ENCODE assay signal across 23 cellular contexts in the genomic region with DNA sequence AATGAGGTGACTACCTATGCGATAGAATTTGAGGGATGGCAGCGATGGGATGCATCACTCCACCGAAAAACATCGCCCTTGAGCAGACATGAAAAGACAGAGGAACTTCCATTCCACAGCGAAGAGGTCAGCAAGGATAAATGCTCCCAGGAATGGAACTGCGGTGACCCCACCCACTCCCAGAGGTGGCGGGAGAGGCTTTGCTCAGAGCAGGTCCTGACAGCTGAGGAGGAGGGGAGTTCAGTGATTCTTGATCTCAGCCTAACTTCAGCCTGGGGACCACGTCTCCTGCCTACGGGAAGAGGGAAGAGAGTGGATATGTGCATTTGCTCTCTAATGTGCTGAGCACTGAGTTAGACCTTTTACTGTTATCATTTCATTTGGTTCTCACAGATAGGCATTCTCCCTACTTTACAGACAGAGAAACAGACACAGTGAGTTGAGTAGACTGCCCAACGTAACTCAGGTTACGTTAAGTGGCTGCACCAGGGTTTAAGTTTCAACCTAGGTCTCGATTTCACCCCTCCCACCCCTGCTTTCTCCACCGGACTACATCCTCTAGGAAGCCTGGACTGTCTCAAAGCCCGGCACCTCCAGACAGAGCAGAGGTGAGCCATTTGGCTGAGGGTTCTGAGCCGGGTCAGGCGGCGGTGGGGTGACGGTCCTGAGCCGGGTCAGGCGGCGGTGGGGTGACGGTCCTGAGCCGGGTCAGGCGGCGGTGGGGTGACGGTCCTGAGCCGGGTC.
DNase-seq lines count a peak whose midpoint lies in the region; ATAC-seq, FAIRE-seq and TF ChIP-seq lines count a peak whose summit lies in the region.
"Had no signal": no experiment of that assay in that cellular context is flagged by ENCODE, and none has a peak within 500 bp of the region (broad histone marks: within the 10 kb centered on the region; RNA-seq: fewer than 3 reads in every experiment).

No MANE protein-coding gene starts in this region.

- dilution Hi-C loops in keratinocyte (cut with MboI; ENCODE audit: extremely low pct_ligation_motif_present, low sequenced_read_pairs) = no loop called here

- no peaks in the 10 kb centered on the region for H4K20me1 ChIP-seq in keratinocyte (ENCODE audit: control insufficient read depth, extremely low read depth, insufficient read depth, low read length)

- H3K4me3 ChIP-seq in SJCRH30 (no peak overlapping the region), keratinocyte (ENCODE audit: control insufficient read depth in 2 of 3, extremely low read depth in 1 of 3, insufficient read depth in 2 of 3, low read depth in 1 of 3, low read length in 3 of 3) (no peak overlapping the region)
- H3K4me3 ChIP-seq: esophagus squamous epithelium, lung, ovary, testis had no signal

- H3K79me2 ChIP-seq in keratinocyte (ENCODE audit: control insufficient read depth, insufficient read depth, low read length) = no peaks in the 10 kb centered on the region

- H3K9me3 ChIP-seq in SJCRH30 (replicated peaks) (no peaks in the 10 kb centered on the region), keratinocyte (ENCODE audit: control insufficient read depth, low read depth, low read length) (no peaks in the 10 kb centered on the region)
- H3K9me3 ChIP-seq: esophagus squamous epithelium, ovary, testis had no signal

- H3K4me1 ChIP-seq in SJCRH30 (no peaks in the 10 kb centered on the region), keratinocyte (ENCODE audit: control insufficient read depth, extremely low read depth, insufficient read depth, low read length) (peaks cover 20% of the 10 kb centered on the region)
- H3K4me1 ChIP-seq: esophagus squamous epithelium, testis had no signal

- no peak overlapping the region for H3K27ac ChIP-seq in SJCRH30
- H3K27ac ChIP-seq in keratinocyte (ENCODE audit: control insufficient read depth, insufficient read depth, low read length) = no peak overlapping the region
- H3K27ac ChIP-seq: esophagus squamous epithelium, ovary, testis had no signal

- H3K9me1 ChIP-seq in keratinocyte (ENCODE audit: control insufficient read depth, extremely low read depth, insufficient read depth, low read length) = no peaks in the 10 kb centered on the region

- no peak for TF ChIP-seq CTCF in keratinocyte (optimal IDR thresholded peaks at IDR 0.05 in 1 of 3, IDR thresholded peaks at IDR 0.05 in 1 of 3, conservative IDR thresholded peaks at IDR 0.05 in 1 of 3; ENCODE audit: extremely low read depth in 1 of 3, insufficient read depth in 2 of 3, low read length in 3 of 3)

- H3K27me3 ChIP-seq in SJCRH30 (no peaks in the 10 kb centered on the region), keratinocyte (ENCODE audit: control insufficient read depth, extremely low read depth, insufficient read depth, low read length) (no peaks in the 10 kb centered on the region)
- H3K27me3 ChIP-seq: ovary, testis had no signal

- FAIRE-seq in keratinocyte (lab: Jason Lieb, UNC) = peak; percentile 94

- DNase-seq in AG08395 (ENCODE audit: low spot score) (peak; percentile 52), GM03348 (ENCODE audit: low spot score) (peak; percentile 33), SJCRH30 (peak; percentile 14 to 20), keratinocyte (ENCODE audit: low read depth, low spot score) (peak; percentile 63), dedifferentiated amniotic fluid mesenchymal stem cell (ENCODE audit: extremely low spot score) (no peak), NCI-H2227 (lab: John Stamatoyannopoulos, UW; ENCODE audit: unreplicated experiment) (no peak)
- DNase-seq in activated T-cell treated with anti-CD3 and anti-CD28 coated beads, Interleukin-2, amount 50 U/mL, for 48 hours = no peak
- DNase-seq: activated CD4-positive, alpha-beta T cell treated with anti-CD3 and anti-CD28 coated beads for 48 hours; activated CD8-positive, alpha-beta memory T cell treated with anti-CD3 and anti-CD28 coated beads, Interleukin-2, amount 50 U/mL, for 48 hours; activated naive CD4-positive, alpha-beta T cell treated with Interleukin-2 at 50 U/mL for 16 hours; DND-41; effector CD4-positive, alpha-beta T cell; esophagus squamous epithelium; NCI-H1694; NCI-H446; ovary; RPMI8226; T-cell; testis had no signal

- no peak overlapping the region for H3K9ac ChIP-seq in keratinocyte (ENCODE audit: control insufficient read depth, extremely low read depth, insufficient read depth, low read length)

- H2AFZ ChIP-seq in keratinocyte (ENCODE audit: control insufficient read depth, low read length) = peak overlapping the region; percentile 17

- H3K36me3 ChIP-seq in SJCRH30 (no peaks in the 10 kb centered on the region), keratinocyte (ENCODE audit: control insufficient read depth in 2 of 2, extremely low read depth in 1 of 2, insufficient read depth in 2 of 2, low read length in 2 of 2) (no peaks in the 10 kb centered on the region)
- H3K36me3 ChIP-seq: esophagus squamous epithelium, ovary had no signal

- peak overlapping the region; percentile 35 for H3K4me2 ChIP-seq in keratinocyte (ENCODE audit: control insufficient read depth, extremely low read depth, insufficient read depth, low read depth, low read length)

- ATAC-seq in GM21515 (IDR thresholded peaks at IDR 0.05; ENCODE audit: unreplicated experiment) = no peak
- ATAC-seq: sciatic nerve; stimulated activated effector memory CD8-positive, alpha-beta T cell treated with anti-CD3 and anti-CD28 coated beads, Interleukin-12 subunit alpha, Interleukin-12 subunit beta, amount 100 ng/mL, for 72 hours; T-cell had no signal

Comparison
In these comparisons a context has a peak if more than half of its experiments do, and no peak if none do; other contexts are left out.
1. DNase-seq: peak in AG08395 (single experiment), GM03348 (single experiment), SJCRH30 (2 of 2) and keratinocyte (single experiment); none in dedifferentiated amniotic fluid mesenchymal stem cell (single experiment), NCI-H2227 (single experiment) and activated T-cell treated with anti-CD3 and anti-CD28 coated beads, Interleukin-2, amount 50 U/mL, for 48 hours (0 of 2).